Comparison of ENCODE assay signal across 11 cellular contexts in genomic region chr9:137456864-137457405, GRCh38. TPM values are rescaled to one million over a fixed set of nuclear protein-coding genes. Genes with fewer than 3 reads are reported as not detected.
DNase-seq lines count a peak whose midpoint lies in the region; ATAC-seq lines count a peak whose summit lies in the region.
"Had no signal": no experiment of that assay in that cellular context is flagged by ENCODE, and none has a peak within 500 bp of the region (broad histone marks: within the 10 kb centered on the region; RNA-seq: fewer than 3 reads in every experiment).

No MANE protein-coding gene starts in this region.

- H3K4me1 ChIP-seq in SJSA1 (replicated peaks) (peaks cover 45% of the 10 kb centered on the region), HAP-1 (peaks cover 10% of the 10 kb centered on the region)

- no peaks in the 10 kb centered on the region for H3K27me3 ChIP-seq in SJSA1 (replicated peaks)
- no peaks in the 10 kb centered on the region for H3K27me3 ChIP-seq in HAP-1 (ENCODE audit: low read depth)

- no peaks in the 10 kb centered on the region for H3K9me3 Mint-ChIP-seq in activated T-cell treated with anti-CD3 and anti-CD28 coated beads, Interleukin-2, amount 50 U/mL, for 4 hours
- no peaks in the 10 kb centered on the region for H3K9me3 Mint-ChIP-seq in stimulated activated effector memory CD8-positive, alpha-beta T cell treated with anti-CD3 and anti-CD28 coated beads, Interleukin-12 subunit alpha, Interleukin-12 subunit beta, amount 100 ng/mL, for 72 hours

- H3K27ac ChIP-seq in SJSA1: peak overlapping the region; percentile 35

- H3K27me3 Mint-ChIP-seq in activated T-cell treated with anti-CD3 and anti-CD28 coated beads, Interleukin-2, amount 50 U/mL, for 4 hours (ENCODE audit: low read depth): no peaks in the 10 kb centered on the region

- H3K27ac Mint-ChIP-seq in stimulated activated effector memory CD8-positive, alpha-beta T cell treated with anti-CD3 and anti-CD28 coated beads, Interleukin-12 subunit alpha, Interleukin-12 subunit beta, amount 100 ng/mL, for 72 hours: no peak overlapping the region

- intact Hi-C loops in left cardiac atrium (cut with DNase I): no loop called here

- DNase-seq in activated T-cell treated with anti-CD3 and anti-CD28 coated beads, Interleukin-2, amount 50 U/mL, for 4 hours: peak; percentile 4
- DNase-seq in activated T-cell treated with anti-CD3 and anti-CD28 coated beads for 4 hours (no peak), SJSA1 (ENCODE audit: low read depth in 1 of 2, low spot score in 2 of 2) (no peak), left cardiac atrium (peak; percentile 21), NCI-H2196 treated with DMSO at 0.1 percent for 48 hours (lab: John Stamatoyannopoulos, UW; ENCODE audit: unreplicated experiment) (no peak), HAP-1 (ENCODE audit: low spot score in 2 of 2) (no peak)
- DNase-seq in stimulated activated effector memory CD8-positive, alpha-beta T cell treated with anti-CD3 and anti-CD28 coated beads, Interleukin-12 subunit alpha, Interleukin-12 subunit beta, amount 100 ng/mL, for 72 hours (ENCODE audit: low spot score in 2 of 2): no peak
- DNase-seq: NCI-H1092 treated with DMSO at 0.1 percent for 48 hours; NCI-H748 treated with DMSO at 0.1 percent for 48 hours; stimulated activated CD4-positive, alpha-beta T cell treated with anti-CD3 and anti-CD28 coated beads, Interleukin-2, amount 100 ng/mL, for 24 hours had no signal

- H3K36me3 Mint-ChIP-seq in activated T-cell treated with anti-CD3 and anti-CD28 coated beads, Interleukin-2, amount 50 U/mL, for 4 hours (ENCODE audit: insufficient read depth): peaks cover 3% of the 10 kb centered on the region
- peaks cover 29% of the 10 kb centered on the region for H3K36me3 Mint-ChIP-seq in stimulated activated effector memory CD8-positive, alpha-beta T cell treated with anti-CD3 and anti-CD28 coated beads, Interleukin-12 subunit alpha, Interleukin-12 subunit beta, amount 100 ng/mL, for 72 hours

- H3K9me3 ChIP-seq in SJSA1 (replicated peaks) (peaks cover 6% of the 10 kb centered on the region; the same call in 1 of the 2 replicates), HAP-1 (peaks cover 2% of the 10 kb centered on the region; the same call in 1 of the 2 replicates)

- H3K4me3 Mint-ChIP-seq in activated T-cell treated with anti-CD3 and anti-CD28 coated beads, Interleukin-2, amount 50 U/mL, for 4 hours: peak overlapping the region; percentile 24
- H3K4me3 Mint-ChIP-seq in stimulated activated effector memory CD8-positive, alpha-beta T cell treated with anti-CD3 and anti-CD28 coated beads, Interleukin-12 subunit alpha, Interleukin-12 subunit beta, amount 100 ng/mL, for 72 hours: peak overlapping the region; percentile 48

- H3K4me3 ChIP-seq in SJSA1 (no peak overlapping the region), HAP-1 (no peak overlapping the region)

- in situ Hi-C loops in HAP-1 (cut with MboI; ENCODE audit: low sequenced_read_pairs): no loop called here

- no peak for ATAC-seq in activated T-cell treated with anti-CD3 and anti-CD28 coated beads, Interleukin-2, amount 50 U/mL, for 4 hours
- ATAC-seq in left cardiac atrium (no peak), GM19328 (IDR thresholded peaks at IDR 0.05; ENCODE audit: unreplicated experiment) (no peak)
- no peak for ATAC-seq in stimulated activated effector memory CD8-positive, alpha-beta T cell treated with anti-CD3 and anti-CD28 coated beads, Interleukin-12 subunit alpha, Interleukin-12 subunit beta, amount 100 ng/mL, for 72 hours

- H3K36me3 ChIP-seq in SJSA1 (peaks cover 51% of the 10 kb centered on the region), HAP-1 (replicated peaks) (peaks cover 49% of the 10 kb centered on the region)

- peaks cover 50% of the 10 kb centered on the region for H3K4me1 Mint-ChIP-seq in activated T-cell treated with anti-CD3 and anti-CD28 coated beads, Interleukin-2, amount 50 U/mL, for 4 hours (ENCODE audit: low read depth)
- H3K4me1 Mint-ChIP-seq in stimulated activated effector memory CD8-positive, alpha-beta T cell treated with anti-CD3 and anti-CD28 coated beads, Interleukin-12 subunit alpha, Interleukin-12 subunit beta, amount 100 ng/mL, for 72 hours: peaks cover 37% of the 10 kb centered on the region

RNA-seq across cellular contexts. Expression of gene NSMF, which starts 2.2 kb away (rescaled TPM):
- 10 to 100 TPM; 69.5 to 89.1 (median 87.7) TPM for total RNA-seq in activated T-cell treated with anti-CD3 and anti-CD28 coated beads, Interleukin-2, amount 50 U/mL, for 4 hours
- 11.6 and 17.9 TPM in 2 replicates for total RNA-seq in SJSA1 (2014; rRNA removed; shearing (Covaris generic))
- 10 to 100 TPM; 20.5 to 25.1 TPM for total RNA-seq in left cardiac atrium

RNA-seq across cellular contexts. Expression of gene ENTPD8, which starts 15.8 kb away (rescaled TPM):
- not detected for total RNA-seq in activated T-cell treated with anti-CD3 and anti-CD28 coated beads, Interleukin-2, amount 50 U/mL, for 4 hours
- not detected in 2 replicates for total RNA-seq in SJSA1 (2014; rRNA removed; shearing (Covaris generic))
- total RNA-seq in left cardiac atrium: not detected

RNA-seq across cellular contexts. Expression of gene NOXA1, which starts 33.7 kb away (rescaled TPM):
- total RNA-seq in activated T-cell treated with anti-CD3 and anti-CD28 coated beads, Interleukin-2, amount 50 U/mL, for 4 hours: under 1 TPM; 0.34 to 0.82 (median 0.46) TPM
- not detected in 2 replicates for total RNA-seq in SJSA1 (2014; rRNA removed; shearing (Covaris generic))
- 1 to 10 TPM; 2.5 to 5.3 TPM for total RNA-seq in left cardiac atrium

RNA-seq across cellular contexts. Expression of gene EXD3, which starts 34.0 kb away (rescaled TPM):
- 1 to 10 TPM; 1.7 to 2.8 (median 2.5) TPM for total RNA-seq in activated T-cell treated with anti-CD3 and anti-CD28 coated beads, Interleukin-2, amount 50 U/mL, for 4 hours
- total RNA-seq in SJSA1 (2014; rRNA removed; shearing (Covaris generic)): 1.8 and 4.0 TPM in 2 replicates
- 10 to 100 TPM in 1 of 2 donors, 1 to 10 TPM in 1; 8.0 to 11.7 TPM for total RNA-seq in left cardiac atrium

Comparison
In these comparisons a context has a peak if more than half of its experiments do, and no peak if none do; other contexts are left out.
1. DNase-seq: peak in activated T-cell treated with anti-CD3 and anti-CD28 coated beads, Interleukin-2, amount 50 U/mL, for 4 hours (single experiment) and left cardiac atrium (single experiment); none in activated T-cell treated with anti-CD3 and anti-CD28 coated beads for 4 hours (single experiment), SJSA1 (0 of 2), stimulated activated effector memory CD8-positive, alpha-beta T cell treated with anti-CD3 and anti-CD28 coated beads, Interleukin-12 subunit alpha, Interleukin-12 subunit beta, amount 100 ng/mL, for 72 hours (0 of 2), NCI-H2196 treated with DMSO at 0.1 percent for 48 hours (single experiment) and HAP-1 (0 of 2).